ENCODE assay signal across 1 cellular context in genomic region chr1:168623003-168623828, GRCh38.
TF ChIP-seq lines count a peak whose summit lies in the region.

No MANE protein-coding gene starts in this region.

TF ChIP-seq in GM23338, 12 proteins besides CTCF, POLR2A, EP300 and RAD21 (continued from another document):
- TF ChIP-seq ZNF462 (CRISPR knock-in tag; IDR thresholded peaks at IDR 0.05) = no peak
- no peak for TF ChIP-seq ETS1 (IDR thresholded peaks at IDR 0.05)
- no peak for TF ChIP-seq EZH2 (IDR thresholded peaks at IDR 0.05; ENCODE audit: low read depth, unreplicated experiment)
- no peak for TF ChIP-seq STAT1 (IDR thresholded peaks at IDR 0.05; ENCODE audit: unreplicated experiment)
- no peak for TF ChIP-seq CREB1 (CRISPR knock-in tag; IDR thresholded peaks at IDR 0.05; ENCODE audit: low read depth)
- TF ChIP-seq ZNF331 (CRISPR knock-in tag; IDR thresholded peaks at IDR 0.05; ENCODE audit: low read depth) = no peak
